In the genomic region with DNA sequence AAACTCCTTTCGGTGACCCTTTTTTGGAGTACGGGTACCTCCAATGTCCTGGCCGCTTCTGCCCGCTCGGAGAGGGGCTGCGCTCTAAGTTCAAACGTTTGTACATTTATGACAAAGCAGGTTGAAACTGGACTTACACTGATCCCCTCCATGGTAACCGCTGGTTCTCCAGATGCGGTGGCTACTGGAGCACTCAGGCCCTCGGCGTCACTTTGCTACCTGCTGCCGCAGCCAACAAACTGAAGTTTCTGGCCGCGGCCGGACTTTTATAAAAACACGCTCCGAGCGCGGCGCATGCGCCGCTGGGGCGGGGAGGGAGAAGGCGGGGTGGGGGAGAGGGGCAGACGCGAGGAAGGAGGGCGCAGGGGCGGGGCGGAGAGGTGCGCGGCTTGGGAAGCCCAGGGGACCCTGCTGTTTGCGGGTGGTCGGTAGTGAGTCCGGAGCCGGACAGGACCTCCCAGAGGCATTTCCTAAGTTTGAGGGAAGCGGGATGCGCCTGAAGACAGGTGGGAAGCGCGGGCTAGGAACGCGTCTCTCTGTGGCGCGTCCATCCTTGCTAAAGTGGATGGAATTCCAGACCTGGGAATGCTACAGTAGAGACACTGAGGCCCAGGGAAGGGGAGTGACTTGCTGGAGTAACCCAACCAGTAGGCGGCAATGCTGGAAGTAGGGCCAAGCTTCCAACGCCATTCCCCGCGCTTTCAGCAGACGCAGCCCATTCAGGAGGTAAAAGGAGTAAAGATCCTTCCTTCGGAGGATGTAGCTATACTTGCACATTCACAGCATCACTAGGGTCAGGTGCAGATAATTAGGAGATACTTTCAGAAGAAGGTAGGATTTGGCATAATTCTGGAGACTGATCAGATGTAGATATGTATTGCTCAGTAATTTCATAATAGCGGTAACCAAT, we compare ENCODE assay signal across 8 cellular contexts. TPM values are rescaled to one million over a fixed set of nuclear protein-coding genes. Genes with fewer than 3 reads are reported as not detected.
A peak's percentile ranks its signal among the peaks of the same experiment; 100 is the strongest.
DNase-seq lines count a peak whose midpoint lies in the region; ATAC-seq and TF ChIP-seq lines count a peak whose summit lies in the region.

A gene (minus strand): TSS at position 241 of the 910 bp plus-strand sequence. CDS start 89 bp downstream, at position 152.

- no peaks in the 10 kb centered on the region for H4K20me1 ChIP-seq in HCT116 (ENCODE audit: insufficient read depth)

- no peaks in the 10 kb centered on the region for H3K9me3 Mint-ChIP-seq in WTC11

- peaks cover 63% of the 10 kb centered on the region for H3K27me3 ChIP-seq in HCT116 (ENCODE audit: insufficient read depth, low read length)

- TF ChIP-seq POLR2A in HCT116 (IDR thresholded peaks at IDR 0.05; ENCODE audit: borderline replicate concordance, extremely low read depth, insufficient read depth, insufficient read length), result no peak

- no TSS peak for BruUV-seq in HCT116 (replicated peaks; lab: Mats Ljungman, UMichigan)

- intact Hi-C loops in HCT116 (cut with micrococcal nuclease) (loop anchor here (10.0 kb wide), 1 partner anchor 203 kb away; no protein-coding TSS in a partner anchor), left colon (cut with DNase I, micrococcal nuclease) (no loop called here)

- RAD21 ChIA-PET in HCT116 (lab: Charles Lee; ENCODE audit: low non-redundant PET in 1 of 2, low total read pairs in 2 of 2, uncharacterized antibody in 2 of 2, unreplicated experiment in 2 of 2), result no interaction called here

- H3K4me3 Mint-ChIP-seq in WTC11, result peak within 1 kb of the TSS; percentile 85

- peak within 1 kb of the TSS; percentile 69 for H3K27ac Mint-ChIP-seq in WTC11

- peaks cover 5% of the 10 kb centered on the region for H3K36me3 Mint-ChIP-seq in WTC11

- CTCF ChIA-PET in HCT116 (lab: Charles Lee) (no interaction called here), WTC11 (lab: Charles Lee) (interaction anchor here (2.0 kb wide), 1 partner anchor 121 kb away, joined by 13 read pairs; no protein-coding TSS in a partner anchor)

- POLR2A ChIA-PET in HCT116 (lab: Charles Lee) (no interaction called here), WTC11 (lab: Charles Lee) (interaction anchor here (1.2 to 1.4 kb wide), 2 partner anchors 12 to 168 kb away, joined by 3 to 4 read pairs; no protein-coding TSS in a partner anchor)

- peak within 1 kb of the TSS; percentile 90 for H3K4me2 ChIP-seq in HCT116 (ENCODE audit: low read length)

- peak within 1 kb of the TSS; percentile 64 for H2AFZ ChIP-seq in HCT116 (ENCODE audit: low read depth, low read length, poor library complexity, severe bottlenecking)

- no peaks in the 10 kb centered on the region for H3K79me2 ChIP-seq in HCT116 (ENCODE audit: insufficient read depth, low read length)

- no peaks in the 10 kb centered on the region for H3K9me3 ChIP-seq in HCT116 (ENCODE audit: control insufficient read depth in 1 of 2, insufficient read depth in 1 of 2, low read depth in 1 of 2, low read length in 2 of 2)

- H3K4me3 ChIP-seq in HCT116 (replicated peaks in 1 of 2; ENCODE audit: low read depth in 1 of 2, low read length in 2 of 2) (peak within 1 kb of the TSS; percentile 44 to 59), cardiac fibroblast (replicated peaks in 1 of 2; ENCODE audit: low read depth in 2 of 2, low read length in 2 of 2) (peak within 1 kb of the TSS; percentile 21 to 46)

- H3K27ac ChIP-seq in HCT116 (ENCODE audit: low read depth, low read length), result no peak within 1 kb of the TSS

- no peak within 1 kb of the TSS for H3K9ac ChIP-seq in HCT116 (ENCODE audit: low read length)

- TF ChIP-seq RAD21 in HCT116 (IDR thresholded peaks at IDR 0.05; ENCODE audit: low read depth), result no peak

- no peaks in the 10 kb centered on the region for H3K9me2 ChIP-seq in HCT116 (ENCODE audit: insufficient read depth)

- peaks cover 11 to 28% of the 10 kb centered on the region in 2 experiments; a peak in 3 of 4 replicates for H3K4me1 ChIP-seq in HCT116 (ENCODE audit: control insufficient read depth in 1 of 2, insufficient read depth in 2 of 2, low read length in 2 of 2)

- peaks cover 75% of the 10 kb centered on the region for H3K27me3 Mint-ChIP-seq in WTC11 (ENCODE audit: low read depth)

- peak; percentile 67 for ATAC-seq in HCT116
- ATAC-seq in WTC11, result peak; percentile 80
- peak; percentile 54 for ATAC-seq in left colon
- no peak for ATAC-seq in GM19397 (IDR thresholded peaks at IDR 0.05; ENCODE audit: unreplicated experiment)

- DNase-seq in DMS114 treated with DMSO at 0.1 percent for 48 hours (lab: John Stamatoyannopoulos, UW; ENCODE audit: unreplicated experiment) (peak; percentile 12), HCT116 (ENCODE audit: low read depth, low spot score) (peak; percentile 34), NCI-H2081 (lab: John Stamatoyannopoulos, UW) (peak; percentile 69 to 73), WTC11 (ENCODE audit: low spot score) (peak; percentile 90), cardiac fibroblast (ENCODE audit: low read depth in 2 of 2) (peak; percentile 18 to 26), left colon (peak; percentile 45 to 79)
- peak; percentile 71 to 84 for DNase-seq in stimulated activated CD4-positive, alpha-beta T cell treated with anti-CD3 and anti-CD28 coated beads, Interleukin-1b, Interleukin-23, amount 100 ng/mL, for 4 hours (ENCODE audit: low read depth in 2 of 2)

- TF ChIP-seq CTCF in HCT116 (IDR thresholded peaks at IDR 0.05 in 2 of 3, conservative IDR thresholded peaks at IDR 0.05 in 1 of 3; ENCODE audit: borderline replicate concordance in 1 of 3, insufficient read depth in 1 of 3, low read depth in 2 of 3, low read length in 2 of 3) (no peak), WTC11 (IDR thresholded peaks at IDR 0.05) (no peak), cardiac fibroblast (IDR thresholded peaks at IDR 0.05; ENCODE audit: low read depth, low read length) (peak; percentile 8)

- H3K4me1 Mint-ChIP-seq in WTC11, result peaks cover 39% of the 10 kb centered on the region

- H3K36me3 ChIP-seq in HCT116 (ENCODE audit: control insufficient read depth in 1 of 2, insufficient read depth in 2 of 2, low read length in 2 of 2), result no peaks in the 10 kb centered on the region

TF ChIP-seq in HCT116, 20 proteins besides CTCF, POLR2A, EP300 and RAD21:
- TF ChIP-seq POLR2AphosphoS5 (IDR thresholded peaks at IDR 0.05; ENCODE audit: low read depth, low read length), result 0 out of 2 replicates have a peak, but pooled peaks have one; percentile 26
- TF ChIP-seq FOSL1 (IDR thresholded peaks at IDR 0.05; ENCODE audit: low read depth), result no peak

TF ChIP-seq in WTC11, 78 proteins besides CTCF, POLR2A, EP300 and RAD21:
- 0 out of 2 replicates have a peak, but pooled peaks have one; percentile 22 for TF ChIP-seq NFE2L1 (CRISPR knock-in tag; IDR thresholded peaks at IDR 0.05)
- TF ChIP-seq, protein P1, sequence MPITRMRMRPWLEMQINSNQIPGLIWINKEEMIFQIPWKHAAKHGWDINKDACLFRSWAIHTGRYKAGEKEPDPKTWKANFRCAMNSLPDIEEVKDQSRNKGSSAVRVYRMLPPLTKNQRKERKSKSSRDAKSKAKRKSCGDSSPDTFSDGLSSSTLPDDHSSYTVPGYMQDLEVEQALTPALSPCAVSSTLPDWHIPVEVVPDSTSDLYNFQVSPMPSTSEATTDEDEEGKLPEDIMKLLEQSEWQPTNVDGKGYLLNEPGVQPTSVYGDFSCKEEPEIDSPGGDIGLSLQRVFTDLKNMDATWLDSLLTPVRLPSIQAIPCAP (CRISPR knock-in tag; IDR thresholded peaks at IDR 0.05), result no peak
- TF ChIP-seq, protein P2, sequence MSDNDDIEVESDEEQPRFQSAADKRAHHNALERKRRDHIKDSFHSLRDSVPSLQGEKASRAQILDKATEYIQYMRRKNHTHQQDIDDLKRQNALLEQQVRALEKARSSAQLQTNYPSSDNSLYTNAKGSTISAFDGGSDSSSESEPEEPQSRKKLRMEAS (CRISPR knock-in tag; IDR thresholded peaks at IDR 0.05), result peak; percentile 52; the same call in 1 of the 2 replicates

RNA-seq across cellular contexts. Expression of the gene that starts here (rescaled TPM):
- 1.3 TPM for total RNA-seq in HCT116 (2021; ENCODE audit: unreplicated experiment)
- 0.91 and 2.8 TPM in 2 replicates for polyA plus RNA-seq in HCT116 (2012)
- total RNA-seq in WTC11 (2021), result 1.3 to 2.1 TPM (median 1.9 TPM) in 3 replicates
- total RNA-seq in left colon, result 1 to 10 TPM; 5.8 to 8.1 TPM

Comparison
In these comparisons a context has a peak if more than half of its experiments do, and no peak if none do; other contexts are left out.
1. DNase-seq: peak in every context shown above with its lines; median percentile 90 in WTC11; 78 in stimulated activated CD4-positive, alpha-beta T cell treated with anti-CD3 and anti-CD28 coated beads, Interleukin-1b, Interleukin-23, amount 100 ng/mL, for 4 hours; 71 in NCI-H2081; 62 in left colon; 34 in HCT116; 22 in cardiac fibroblast; 12 in DMS114 treated with DMSO at 0.1 percent for 48 hours.